In genomic region chr2:71347517-71347916, GRCh38 we compare ENCODE assay signal across 15 cellular contexts. TPM values are rescaled to one million over a fixed set of nuclear protein-coding genes. Genes with fewer than 3 reads are reported as not detected.
DNase-seq lines count a peak whose midpoint lies in the region; ATAC-seq and TF ChIP-seq lines count a peak whose summit lies in the region.
"Had no signal": no experiment of that assay in that cellular context is flagged by ENCODE, and none has a peak within 500 bp of the region (broad histone marks: within the 10 kb centered on the region; RNA-seq: fewer than 3 reads in every experiment).

No MANE protein-coding gene starts in this region.

- peaks cover 98% of the 10 kb centered on the region for H3K79me2 ChIP-seq in Karpas-422 (ENCODE audit: low read length)

- H3K4me1 Mint-ChIP-seq in CD4-positive, CD25-positive, alpha-beta regulatory T cell = peaks cover 44 to 76% (median 50%) of the 10 kb centered on the region in 4 donors
- H3K4me1 Mint-ChIP-seq in activated CD8-positive, alpha-beta T cell treated with anti-CD3 and anti-CD28 coated beads for 36 hours (ENCODE audit: low read depth) = peaks cover 58% of the 10 kb centered on the region
- H3K4me1 Mint-ChIP-seq in T-helper 2 cell treated with Interferon-gamma antibody and Interleukin-4, amounts not matched to agents 5 μg/mL and 100 μg/mL, for 36 hours (ENCODE audit: low read depth) = peaks cover 7% of the 10 kb centered on the region

- no peaks in the 10 kb centered on the region for H3K9me3 ChIP-seq in CD4-positive, CD25-positive, alpha-beta regulatory T cell (ENCODE audit: control insufficient read depth in 2 of 2, low read length in 2 of 2)
- H3K9me3 ChIP-seq in Karpas-422 (ENCODE audit: low read length) = no peaks in the 10 kb centered on the region
- H3K9me3 ChIP-seq: upper lobe of left lung had no signal

- no peak for TF ChIP-seq CTCF in activated CD8-positive, alpha-beta T cell treated with anti-CD3 and anti-CD28 coated beads for 36 hours (IDR thresholded peaks at IDR 0.05)

- no peak overlapping the region for H3K27ac ChIP-seq in CD4-positive, CD25-positive, alpha-beta regulatory T cell (ENCODE audit: insufficient read depth, low read length, poor library complexity, severe bottlenecking)
- no peak overlapping the region for H3K27ac ChIP-seq in Karpas-422 (ENCODE audit: low read length)
- H3K27ac ChIP-seq: skin epidermis, upper lobe of left lung had no signal

- DNase-seq in CD4-positive, CD25-positive, alpha-beta regulatory T cell = peak in 2 of 3 donors; percentile 10 to 16
- DNase-seq in Karpas-422 = peak; percentile 76
- DNase-seq in activated CD8-positive, alpha-beta T cell treated with anti-CD3 and anti-CD28 coated beads for 36 hours = peak; percentile 18
- DNase-seq in iPS-NIHi11 (ENCODE audit: low spot score) = peak; percentile 36
- no peak for DNase-seq in T-helper 2 cell treated with Interferon-gamma antibody and Interleukin-4, amounts not matched to agents 5 μg/mL and 100 μg/mL, for 36 hours (ENCODE audit: low spot score)
- no peak for DNase-seq in NCI-H187 (lab: John Stamatoyannopoulos, UW)
- DNase-seq in occipital lobe (lab: John Stamatoyannopoulos, UW) = no peak
- no peak for DNase-seq in SHP77 treated with DMSO at 0.1 percent for 48 hours (lab: John Stamatoyannopoulos, UW)
- DNase-seq: activated CD4-positive, alpha-beta memory T cell treated with anti-CD3 and anti-CD28 coated beads for 36 hours; COR-L47; NCI-H2227 treated with DMSO at 0.1 percent for 48 hours; upper lobe of left lung had no signal

- H4K20me1 ChIP-seq in Karpas-422 (ENCODE audit: insufficient read depth, low read depth, low read length) = peaks cover 84% of the 10 kb centered on the region

- H3K36me3 Mint-ChIP-seq in CD4-positive, CD25-positive, alpha-beta regulatory T cell = peaks cover 52% of the 10 kb centered on the region
- peaks cover 51% of the 10 kb centered on the region for H3K36me3 Mint-ChIP-seq in activated CD8-positive, alpha-beta T cell treated with anti-CD3 and anti-CD28 coated beads for 36 hours (ENCODE audit: low read depth)
- H3K36me3 Mint-ChIP-seq in T-helper 2 cell treated with Interferon-gamma antibody and Interleukin-4, amounts not matched to agents 5 μg/mL and 100 μg/mL, for 36 hours (ENCODE audit: low read depth) = peaks cover 50% of the 10 kb centered on the region

- ATAC-seq in CD4-positive, CD25-positive, alpha-beta regulatory T cell (ENCODE audit: low read depth in 2 of 2) = no peak
- ATAC-seq in activated CD8-positive, alpha-beta T cell treated with anti-CD3 and anti-CD28 coated beads for 36 hours = no peak
- ATAC-seq: Right ventricle myocardium inferior had no signal

- no peak overlapping the region for H3K4me3 Mint-ChIP-seq in CD4-positive, CD25-positive, alpha-beta regulatory T cell
- no peak overlapping the region for H3K4me3 Mint-ChIP-seq in activated CD8-positive, alpha-beta T cell treated with anti-CD3 and anti-CD28 coated beads for 36 hours
- H3K4me3 Mint-ChIP-seq in T-helper 2 cell treated with Interferon-gamma antibody and Interleukin-4, amounts not matched to agents 5 μg/mL and 100 μg/mL, for 36 hours = no peak overlapping the region
- H3K4me3 Mint-ChIP-seq: activated CD4-positive, alpha-beta memory T cell treated with anti-CD3 and anti-CD28 coated beads for 36 hours; activated naive CD8-positive, alpha-beta T cell had no signal

- H3K9me2 ChIP-seq in Karpas-422 (replicated peaks; ENCODE audit: insufficient read depth, low read length) = no peaks in the 10 kb centered on the region

- H3K9me3 Mint-ChIP-seq in CD4-positive, CD25-positive, alpha-beta regulatory T cell = no peaks in the 10 kb centered on the region
- no peaks in the 10 kb centered on the region for H3K9me3 Mint-ChIP-seq in activated CD8-positive, alpha-beta T cell treated with anti-CD3 and anti-CD28 coated beads for 36 hours
- no peaks in the 10 kb centered on the region for H3K9me3 Mint-ChIP-seq in T-helper 2 cell treated with Interferon-gamma antibody and Interleukin-4, amounts not matched to agents 5 μg/mL and 100 μg/mL, for 36 hours
- H3K9me3 Mint-ChIP-seq: activated CD4-positive, alpha-beta memory T cell treated with anti-CD3 and anti-CD28 coated beads for 36 hours had no signal

- H3K4me2 ChIP-seq in Karpas-422 (ENCODE audit: low read depth, low read length, poor library complexity, severe bottlenecking) = no peak overlapping the region

- no peaks in the 10 kb centered on the region for H3K27me3 ChIP-seq in CD4-positive, CD25-positive, alpha-beta regulatory T cell (ENCODE audit: control insufficient read depth, insufficient read depth, low read length)
- no peaks in the 10 kb centered on the region for H3K27me3 ChIP-seq in Karpas-422 (ENCODE audit: low read length)
- H3K27me3 ChIP-seq: upper lobe of left lung had no signal

- POLR2A ChIA-PET in activated CD8-positive, alpha-beta T cell treated with anti-CD3 and anti-CD28 coated beads for 36 hours (lab: Charles Lee) = interaction anchor here (0.6 kb wide), 1 partner anchor 112 kb away, joined by 4 read pairs; no protein-coding TSS in a partner anchor

- peaks cover 10% of the 10 kb centered on the region for H3K4me1 ChIP-seq in CD4-positive, CD25-positive, alpha-beta regulatory T cell (ENCODE audit: control insufficient read depth, insufficient read depth, low read length, poor library complexity, severe bottlenecking)
- no peaks in the 10 kb centered on the region for H3K4me1 ChIP-seq in Karpas-422 (ENCODE audit: low read length)

- H3K36me3 ChIP-seq in CD4-positive, CD25-positive, alpha-beta regulatory T cell (ENCODE audit: control insufficient read depth, insufficient read depth, low read length) = peaks cover 22% of the 10 kb centered on the region
- peaks cover 45% of the 10 kb centered on the region for H3K36me3 ChIP-seq in Karpas-422 (ENCODE audit: insufficient read depth, low read length)

- H3K27me3 Mint-ChIP-seq in CD4-positive, CD25-positive, alpha-beta regulatory T cell = no peaks in the 10 kb centered on the region
- no peaks in the 10 kb centered on the region for H3K27me3 Mint-ChIP-seq in activated CD8-positive, alpha-beta T cell treated with anti-CD3 and anti-CD28 coated beads for 36 hours
- H3K27me3 Mint-ChIP-seq in T-helper 2 cell treated with Interferon-gamma antibody and Interleukin-4, amounts not matched to agents 5 μg/mL and 100 μg/mL, for 36 hours (ENCODE audit: low read depth) = no peaks in the 10 kb centered on the region
- H3K27me3 Mint-ChIP-seq: activated CD4-positive, alpha-beta memory T cell treated with anti-CD3 and anti-CD28 coated beads for 36 hours; activated naive CD8-positive, alpha-beta T cell had no signal

- no peak overlapping the region for H3K27ac Mint-ChIP-seq in CD4-positive, CD25-positive, alpha-beta regulatory T cell
- H3K27ac Mint-ChIP-seq in activated CD8-positive, alpha-beta T cell treated with anti-CD3 and anti-CD28 coated beads for 36 hours = no peak overlapping the region
- no peak overlapping the region for H3K27ac Mint-ChIP-seq in T-helper 2 cell treated with Interferon-gamma antibody and Interleukin-4, amounts not matched to agents 5 μg/mL and 100 μg/mL, for 36 hours
- H3K27ac Mint-ChIP-seq: activated CD4-positive, alpha-beta memory T cell treated with anti-CD3 and anti-CD28 coated beads for 36 hours; activated naive CD8-positive, alpha-beta T cell had no signal

- H3K9ac ChIP-seq in Karpas-422 (ENCODE audit: low read length) = no peak overlapping the region

- CTCF ChIA-PET in activated CD8-positive, alpha-beta T cell treated with anti-CD3 and anti-CD28 coated beads for 36 hours (lab: Charles Lee) = no interaction called here

- no peak overlapping the region for H2AFZ ChIP-seq in Karpas-422 (ENCODE audit: low read length)

- H3K4me3 ChIP-seq in CD4-positive, CD25-positive, alpha-beta regulatory T cell (ENCODE audit: low read depth, low read length) = no peak overlapping the region
- no peak overlapping the region for H3K4me3 ChIP-seq in Karpas-422 (ENCODE audit: low read length)
- H3K4me3 ChIP-seq: skin epidermis, upper lobe of left lung had no signal

- intact Hi-C loops in activated CD8-positive, alpha-beta T cell treated with anti-CD3 and anti-CD28 coated beads for 36 hours (cut with micrococcal nuclease) = no loop called here

RNA-seq across cellular contexts. Expression of gene ZNF638, which starts 15.9 kb away (rescaled TPM):
- total RNA-seq in CD4-positive, CD25-positive, alpha-beta regulatory T cell = 119 TPM
- polyA plus RNA-seq in CD4-positive, CD25-positive, alpha-beta regulatory T cell = 10 to 100 TPM; 32.6 to 47.2 (median 36.1) TPM
- total RNA-seq in Karpas-422 (2014; rRNA removed; shearing (Covaris generic); ENCODE audit: low replicate concordance) = 232 and 317 TPM in 2 replicates
- 10 to 100 TPM; 81.1 to 86.0 TPM for total RNA-seq in activated CD8-positive, alpha-beta T cell treated with anti-CD3 and anti-CD28 coated beads for 36 hours
- total RNA-seq in occipital lobe = 399 TPM

Comparison
In these comparisons a context has a peak if more than half of its experiments do, and no peak if none do; other contexts are left out.
1. DNase-seq: peak in CD4-positive, CD25-positive, alpha-beta regulatory T cell (2 of 3), Karpas-422 (single experiment), activated CD8-positive, alpha-beta T cell treated with anti-CD3 and anti-CD28 coated beads for 36 hours (single experiment) and iPS-NIHi11 (single experiment); none in T-helper 2 cell treated with Interferon-gamma antibody and Interleukin-4, amounts not matched to agents 5 μg/mL and 100 μg/mL, for 36 hours (single experiment), NCI-H187 (0 of 2), occipital lobe (single experiment) and SHP77 treated with DMSO at 0.1 percent for 48 hours (single experiment).